ENCODE assay signal across 22 cellular contexts in the genomic region with DNA sequence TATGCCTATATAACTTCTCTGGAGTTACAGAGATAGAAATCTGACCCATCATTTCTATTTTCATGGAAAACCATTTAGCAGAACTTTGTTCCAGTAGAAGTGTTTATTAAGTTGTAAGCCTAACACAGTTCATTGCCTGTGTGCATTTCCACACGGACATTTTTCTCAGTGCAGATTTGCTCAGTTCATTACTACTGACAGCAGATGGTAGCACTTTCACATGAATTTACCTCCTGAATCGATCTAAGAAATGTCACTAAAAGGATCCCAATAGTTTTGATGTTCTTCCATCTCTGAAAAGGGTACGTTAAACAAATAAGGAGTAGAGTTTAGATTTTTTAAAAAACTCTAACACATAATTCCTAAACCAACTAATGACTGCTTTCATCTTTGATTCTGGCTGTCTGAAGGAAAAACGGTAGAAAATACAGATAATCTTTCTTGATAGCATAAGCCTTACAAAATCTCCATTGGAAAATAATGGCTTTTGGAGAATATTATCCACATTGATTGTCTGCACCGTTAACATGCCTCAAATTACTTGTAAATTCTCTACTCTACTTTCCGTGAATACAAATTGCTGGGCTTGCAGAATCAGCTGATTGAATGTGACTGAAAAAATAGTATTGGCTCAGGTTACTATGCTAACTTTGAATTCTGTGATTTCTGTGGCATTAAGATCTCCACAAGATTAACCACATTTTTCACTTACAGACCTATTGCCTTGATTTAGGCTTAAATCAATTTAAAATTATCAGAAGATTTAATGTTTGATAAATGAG. TPM values are rescaled to one million over a fixed set of nuclear protein-coding genes. Genes with fewer than 3 reads are reported as not detected.
DNase-seq lines count a peak whose midpoint lies in the region; ATAC-seq, FAIRE-seq and TF ChIP-seq lines count a peak whose summit lies in the region.
"Had no signal": no experiment of that assay in that cellular context is flagged by ENCODE, and none has a peak within 500 bp of the region (broad histone marks: within the 10 kb centered on the region; RNA-seq: fewer than 3 reads in every experiment).

No MANE protein-coding gene starts in this region.

- no peak overlapping the region for H3K18ac ChIP-seq in H9 (ENCODE audit: insufficient read length, low read depth, low read length)

- no peak overlapping the region for H4K8ac ChIP-seq in H9 (replicated peaks; ENCODE audit: insufficient read length, low read depth, low read length)

- no peak overlapping the region for H3K23ac ChIP-seq in H9 (ENCODE audit: insufficient read length, low read depth, low read length)

- H3K9me3 Mint-ChIP-seq in H9: peaks cover 4 to 7% of the 10 kb centered on the region in 2 experiments
- H3K9me3 Mint-ChIP-seq in HFFc6: peaks cover 12% of the 10 kb centered on the region

- no peak overlapping the region for H2BK12ac ChIP-seq in H9 (ENCODE audit: insufficient read length, low read depth, low read length)

- no peak overlapping the region for H3K4me3 ChIP-seq in epithelial cell of proximal tubule (ENCODE audit: low read depth, low read length)
- H3K4me3 ChIP-seq: colonic mucosa, stomach, upper lobe of left lung had no signal

- H3K27ac Mint-ChIP-seq in H9 (no peak overlapping the region), HFFc6 (no peak overlapping the region)
- H3K27ac Mint-ChIP-seq: activated naive CD4-positive, alpha-beta T cell treated with anti-CD3 and anti-CD28 coated beads, Interleukin-2, amount 50 U/mL, for 24 hours had no signal

- no peak overlapping the region for H3K56ac ChIP-seq in H9 (ENCODE audit: insufficient read length, low read depth, low read length)

- H4K91ac ChIP-seq in H9 (ENCODE audit: insufficient read length, low read depth, low read length): no peak overlapping the region

- H3K23me2 ChIP-seq in H9 (ENCODE audit: insufficient read length, low read depth, low read length, poor library complexity, severe bottlenecking): no peaks in the 10 kb centered on the region

- no peak overlapping the region for H4K5ac ChIP-seq in H9 (ENCODE audit: insufficient read length, low read depth, low read length)

- no peaks in the 10 kb centered on the region for H3K27me3 ChIP-seq in H9 (ENCODE audit: insufficient read depth, low read length)
- H3K27me3 ChIP-seq: colonic mucosa, stomach, upper lobe of left lung had no signal

- DNase-seq in H9: no peak
- no peak for DNase-seq in epithelial cell of proximal tubule (ENCODE audit: low read depth)
- DNase-seq in putamen (ENCODE audit: low spot score): peak; percentile 15
- DNase-seq in HFFc6: no peak
- DNase-seq in NCI-H1436 (lab: John Stamatoyannopoulos, UW): no peak
- DNase-seq: activated T-cell treated with anti-CD3 and anti-CD28 coated beads, Interleukin-2, amount 50 U/mL, for 48 hours; colonic mucosa; foreskin melanocyte; kidney glomerular epithelial cell; mammary epithelial cell; NCI-H187; NCI-H446; small intestine; stimulated activated CD4-positive, alpha-beta T cell treated with anti-CD3 and anti-CD28 coated beads, Interleukin-4, amount 100 ng/mL, for 24 hours; stomach; T-helper 2 cell; upper lobe of left lung had no signal

- no peaks in the 10 kb centered on the region for H4K20me1 ChIP-seq in H9 (ENCODE audit: control insufficient read depth, insufficient read depth, insufficient read length)

- H2AK5ac ChIP-seq in H9 (ENCODE audit: insufficient read length, low read length): no peak overlapping the region

- H3K4me3 Mint-ChIP-seq in H9 (no peak overlapping the region), HFFc6 (no peak overlapping the region)
- H3K4me3 Mint-ChIP-seq: activated naive CD4-positive, alpha-beta T cell treated with anti-CD3 and anti-CD28 coated beads, Interleukin-2, amount 50 U/mL, for 24 hours had no signal

- H3K4ac ChIP-seq in H9 (ENCODE audit: low read depth, low read length): no peak overlapping the region

- H2BK120ac ChIP-seq in H9 (ENCODE audit: low read depth, low read length, poor library complexity, severe bottlenecking): no peak overlapping the region

- FAIRE-seq in TTC549 (lab: Jason Lieb, UNC): peak; percentile 59
- FAIRE-seq: GM12892, small intestine had no signal

- no peak overlapping the region for H3K27ac ChIP-seq in H9 (ENCODE audit: insufficient read length, low read depth, low read length)
- H3K27ac ChIP-seq: colonic mucosa, HL-60, stomach, upper lobe of left lung had no signal

- no peaks in the 10 kb centered on the region for H3K79me2 ChIP-seq in H9 (ENCODE audit: insufficient read depth, low read length)

- H3K4me2 ChIP-seq in H9 (ENCODE audit: insufficient read depth, insufficient read length, low read length): no peak overlapping the region

- H3K4me1 Mint-ChIP-seq in H9 (no peaks in the 10 kb centered on the region), HFFc6 (ENCODE audit: low read depth) (no peaks in the 10 kb centered on the region)
- H3K4me1 Mint-ChIP-seq: activated naive CD4-positive, alpha-beta T cell treated with anti-CD3 and anti-CD28 coated beads, Interleukin-2, amount 50 U/mL, for 24 hours had no signal

- H2BK5ac ChIP-seq in H9 (ENCODE audit: insufficient read length, low read length): no peak overlapping the region

- peaks cover 0 to 14% (median 4%) of the 10 kb centered on the region in 3 experiments; a peak in 3 of 7 replicates for H3K36me3 Mint-ChIP-seq in H9 (ENCODE audit: insufficient read depth in 1 of 3, low read depth in 3 of 3)
- 0 out of 2 replicates have a peak, but pooled peaks cover 5% of the 10 kb centered on the region for H3K36me3 Mint-ChIP-seq in HFFc6 (ENCODE audit: low read depth)

- ATAC-seq in HG02938 (IDR thresholded peaks at IDR 0.05; ENCODE audit: unreplicated experiment): no peak

- no CpG with 5 or more reads among the region's 6 CpGs for WGBS in H9 (ENCODE audit: extremely low coverage, insufficient read length, low lambda C conversion rate)

- no peaks in the 10 kb centered on the region for H3K79me1 ChIP-seq in H9 (ENCODE audit: insufficient read depth, low read depth, low read length, poor library complexity, severe bottlenecking)

- peak; percentile 15; the same call in 1 of the 3 replicates for TF ChIP-seq CTCF in H9 (conservative IDR thresholded peaks at IDR 0.05)
- peak; percentile 13 for TF ChIP-seq CTCF in epithelial cell of proximal tubule (conservative IDR thresholded peaks at IDR 0.05; ENCODE audit: low read depth, low read length)
- TF ChIP-seq CTCF in HFFc6 (IDR thresholded peaks at IDR 0.05): no peak; the same call in 1 of the 2 replicates

- H3K9ac ChIP-seq in H9 (ENCODE audit: extremely low read depth, insufficient read length, low read length): no peak overlapping the region

- H3K27me3 Mint-ChIP-seq in H9 (ENCODE audit: low read depth): no peaks in the 10 kb centered on the region
- no peaks in the 10 kb centered on the region for H3K27me3 Mint-ChIP-seq in HFFc6 (ENCODE audit: insufficient read depth)
- H3K27me3 Mint-ChIP-seq: activated naive CD4-positive, alpha-beta T cell treated with anti-CD3 and anti-CD28 coated beads, Interleukin-2, amount 50 U/mL, for 24 hours had no signal

- no peaks in the 10 kb centered on the region for H3K9me3 ChIP-seq in H9 (ENCODE audit: control insufficient read depth, low read depth, low read length)
- H3K9me3 ChIP-seq: colonic mucosa had no signal

- H2BK15ac ChIP-seq in H9 (ENCODE audit: low read depth, low read length): no peak overlapping the region

- no peaks in the 10 kb centered on the region for H3K4me1 ChIP-seq in H9 (ENCODE audit: insufficient read depth, low read length)
- H3K4me1 ChIP-seq: colonic mucosa, stomach, upper lobe of left lung had no signal

- no peak overlapping the region for H3T11ph ChIP-seq in H9 (ENCODE audit: low read length)

- no peak overlapping the region for H2BK20ac ChIP-seq in H9 (ENCODE audit: low read depth, low read length, poor library complexity, severe bottlenecking)

- H2AFZ ChIP-seq in H9 (ENCODE audit: low read length): no peak overlapping the region

- no peak overlapping the region for H3K14ac ChIP-seq in H9 (ENCODE audit: insufficient read depth, low read length)

RNA-seq across cellular contexts. Expression of a gene that starts 33.1 kb away (rescaled TPM):
- total RNA-seq in H9 (2021) (2,916 and 2,922 TPM in 2 replicates), epithelial cell of proximal tubule (4,567 and 4,820 TPM in 2 replicates)
- 1,000 to 10,000 TPM; 1,416 to 1,929 (median 1,647) TPM for total RNA-seq in HFFc6 (2021; fragmentation: NEBNext Ultra II Directional; extraction: Animal tissue kit (Norgen Biotek cat#: 25700))
